1 cellular context compared by ENCODE assay signal in the genomic region with DNA sequence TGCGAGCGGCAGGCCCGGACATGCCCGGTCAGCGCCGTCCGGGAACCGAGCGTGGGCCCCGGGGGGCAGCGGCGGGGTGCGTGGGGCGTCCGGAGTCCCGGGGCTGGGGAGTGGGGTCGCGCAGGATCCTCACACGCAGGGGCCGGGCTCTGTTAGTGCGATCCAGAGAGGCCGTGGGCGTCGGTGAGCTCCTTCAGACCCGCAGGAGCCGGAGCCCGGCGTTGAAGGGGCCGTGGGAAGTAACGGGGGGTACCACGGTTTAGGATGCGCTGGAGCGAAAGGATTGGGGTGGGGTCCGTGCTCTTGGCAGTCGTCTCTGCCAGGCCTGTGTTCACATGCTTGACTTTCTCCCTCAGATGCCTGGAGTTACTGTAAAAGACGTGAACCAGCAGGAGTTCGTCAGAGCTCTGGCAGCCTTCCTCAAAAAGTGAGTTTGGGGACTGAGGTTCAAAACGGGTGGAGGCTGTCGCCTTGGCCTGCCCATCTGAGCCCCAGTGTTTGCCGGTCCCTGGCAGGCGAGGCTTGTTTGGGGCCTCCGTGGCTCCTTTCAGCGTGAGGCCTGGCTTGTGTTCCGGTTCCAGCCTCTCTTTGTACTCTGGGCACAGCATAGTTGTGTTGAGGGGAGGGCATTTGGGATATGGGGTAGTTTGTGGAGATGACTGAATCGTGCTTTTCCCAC.
TF ChIP-seq lines count a peak whose summit lies in the region.

No MANE protein-coding gene starts in this region.

TF ChIP-seq in HEK293, 187 proteins besides CTCF, POLR2A, EP300 and RAD21 (continued from another document):
- TF ChIP-seq, protein P1, sequence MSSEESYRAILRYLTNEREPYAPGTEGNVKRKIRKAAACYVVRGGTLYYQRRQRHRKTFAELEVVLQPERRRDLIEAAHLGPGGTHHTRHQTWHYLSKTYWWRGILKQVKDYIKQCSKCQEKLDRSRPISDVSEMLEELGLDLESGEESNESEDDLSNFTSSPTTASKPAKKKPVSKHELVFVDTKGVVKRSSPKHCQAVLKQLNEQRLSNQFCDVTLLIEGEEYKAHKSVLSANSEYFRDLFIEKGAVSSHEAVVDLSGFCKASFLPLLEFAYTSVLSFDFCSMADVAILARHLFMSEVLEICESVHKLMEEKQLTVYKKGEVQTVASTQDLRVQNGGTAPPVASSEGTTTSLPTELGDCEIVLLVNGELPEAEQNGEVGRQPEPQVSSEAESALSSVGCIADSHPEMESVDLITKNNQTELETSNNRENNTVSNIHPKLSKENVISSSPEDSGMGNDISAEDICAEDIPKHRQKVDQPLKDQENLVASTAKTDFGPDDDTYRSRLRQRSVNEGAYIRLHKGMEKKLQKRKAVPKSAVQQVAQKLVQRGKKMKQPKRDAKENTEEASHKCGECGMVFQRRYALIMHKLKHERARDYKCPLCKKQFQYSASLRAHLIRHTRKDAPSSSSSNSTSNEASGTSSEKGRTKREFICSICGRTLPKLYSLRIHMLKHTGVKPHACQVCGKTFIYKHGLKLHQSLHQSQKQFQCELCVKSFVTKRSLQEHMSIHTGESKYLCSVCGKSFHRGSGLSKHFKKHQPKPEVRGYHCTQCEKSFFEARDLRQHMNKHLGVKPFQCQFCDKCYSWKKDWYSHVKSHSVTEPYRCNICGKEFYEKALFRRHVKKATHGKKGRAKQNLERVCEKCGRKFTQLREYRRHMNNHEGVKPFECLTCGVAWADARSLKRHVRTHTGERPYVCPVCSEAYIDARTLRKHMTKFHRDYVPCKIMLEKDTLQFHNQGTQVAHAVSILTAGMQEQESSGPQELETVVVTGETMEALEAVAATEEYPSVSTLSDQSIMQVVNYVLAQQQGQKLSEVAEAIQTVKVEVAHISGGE (tag by site-specific recombination; conservative IDR thresholded peaks at IDR 0.05; ENCODE audit: low read depth) = no peak; the same call in 1 of the 2 replicates
- TF ChIP-seq ZFHX2 (tag by site-specific recombination; conservative IDR thresholded peaks at IDR 0.05) (peak; percentile 43), GLI4 (tag by site-specific recombination; IDR thresholded peaks at IDR 0.05) (no peak), ZNF423 (tag by site-specific recombination; IDR thresholded peaks at IDR 0.05) (no peak), ZNF692 (tag by site-specific recombination; IDR thresholded peaks at IDR 0.05) (no peak), ZNF274 (IDR thresholded peaks at IDR 0.05; ENCODE audit: low read length) (no peak), ZNF274 (tag by site-specific recombination; IDR thresholded peaks at IDR 0.05; ENCODE audit: borderline replicate concordance) (0 out of 2 replicates have a peak, but pooled peaks have one; percentile 17)
